24 cellular contexts compared by ENCODE assay signal in genomic region chr1:31970873-31971272, GRCh38.
"Had no signal": no experiment of that assay in that cellular context is flagged by ENCODE, and none has a peak within 500 bp of the region (broad histone marks: within the 10 kb centered on the region; RNA-seq: fewer than 3 reads in every experiment).

No MANE protein-coding gene starts in this region.

- H3K27ac ChIP-seq: RWPE1 had no signal

- H3K4me2 ChIP-seq: SK-N-SH had no signal

- H3K9me3 ChIP-seq: SK-N-SH had no signal

- H3K4me1 Mint-ChIP-seq: IgD-negative memory B cell had no signal

- H3K36me3 Mint-ChIP-seq: IgD-negative memory B cell had no signal

- H3K9me3 Mint-ChIP-seq: IgD-negative memory B cell had no signal

- H3K27me3 Mint-ChIP-seq: IgD-negative memory B cell had no signal

- ATAC-seq: HepG2, Panc1, PC-3 had no signal

- H3K4me3 Mint-ChIP-seq: IgD-negative memory B cell had no signal

- DNase-seq: KBM-7, MV-4-11, NCI-H1048, NCI-H1105, NCI-H1417, NCI-H146, NCI-H1694 treated with DMSO at 0.1 percent for 48 hours, NCI-H1930, NCI-H2081, NCI-H2107, NCI-H2227 treated with DMSO at 0.1 percent for 48 hours, NCI-H446, NCI-H510A, NCI-H524 treated with DMSO at 0.1 percent for 48 hours, NCI-H69, NCI-H774, PC-3, SHP77, SK-N-SH, SW 1271 had no signal

- H3K9ac ChIP-seq: SK-N-SH had no signal
